ENCODE assay signal across 1 cellular context in the genomic region with DNA sequence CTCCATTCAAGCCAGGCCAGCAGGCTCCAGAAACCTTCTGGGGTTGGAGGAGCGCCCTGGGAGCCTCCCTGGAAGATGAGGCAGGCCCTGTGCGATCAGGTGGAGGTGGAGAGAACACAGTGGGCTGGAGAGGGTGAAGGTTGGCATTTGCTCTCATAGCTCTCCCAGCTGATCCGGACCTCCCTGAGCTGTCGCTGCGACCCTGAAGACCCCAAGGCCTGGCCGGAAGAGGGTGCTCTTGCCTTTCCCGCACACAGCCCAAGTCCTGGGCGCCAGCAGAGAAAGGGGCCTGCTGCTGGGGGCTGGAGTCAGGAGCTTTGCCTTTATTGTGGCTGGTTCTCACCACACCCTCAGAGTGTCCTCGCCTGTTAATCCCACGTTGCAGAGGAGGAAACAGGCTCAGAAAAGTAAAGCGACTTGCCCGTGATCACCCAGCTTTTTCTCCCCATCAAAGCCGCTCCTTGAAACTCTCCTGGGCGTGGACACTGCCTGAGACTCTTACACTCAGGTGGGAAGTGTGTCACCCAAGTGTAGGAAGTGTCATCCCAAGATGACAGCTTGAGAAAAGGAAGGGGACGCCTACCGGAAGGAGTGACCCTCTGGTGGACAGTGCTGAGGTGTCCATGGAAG.
A peak's percentile ranks its signal among the peaks of the same experiment; 100 is the strongest.
TF ChIP-seq lines count a peak whose summit lies in the region.

No MANE protein-coding gene starts in this region.

TF ChIP-seq in H1, 55 proteins besides CTCF, POLR2A, EP300 and RAD21:
- TF ChIP-seq GABPA (IDR thresholded peaks at IDR 0.05; ENCODE audit: borderline replicate concordance, insufficient read depth, low read length) (0 out of 2 replicates have a peak, but pooled peaks have one; percentile 69), SIN3A (conservative IDR thresholded peaks at IDR 0.05 in 1 of 2, IDR thresholded peaks at IDR 0.05 in 1 of 2; ENCODE audit: low read depth in 1 of 2, low read length in 2 of 2) (peak in 1 of 2 experiments; percentile 55; a peak in 1 of 4 replicates)
- TF ChIP-seq, protein P1, sequence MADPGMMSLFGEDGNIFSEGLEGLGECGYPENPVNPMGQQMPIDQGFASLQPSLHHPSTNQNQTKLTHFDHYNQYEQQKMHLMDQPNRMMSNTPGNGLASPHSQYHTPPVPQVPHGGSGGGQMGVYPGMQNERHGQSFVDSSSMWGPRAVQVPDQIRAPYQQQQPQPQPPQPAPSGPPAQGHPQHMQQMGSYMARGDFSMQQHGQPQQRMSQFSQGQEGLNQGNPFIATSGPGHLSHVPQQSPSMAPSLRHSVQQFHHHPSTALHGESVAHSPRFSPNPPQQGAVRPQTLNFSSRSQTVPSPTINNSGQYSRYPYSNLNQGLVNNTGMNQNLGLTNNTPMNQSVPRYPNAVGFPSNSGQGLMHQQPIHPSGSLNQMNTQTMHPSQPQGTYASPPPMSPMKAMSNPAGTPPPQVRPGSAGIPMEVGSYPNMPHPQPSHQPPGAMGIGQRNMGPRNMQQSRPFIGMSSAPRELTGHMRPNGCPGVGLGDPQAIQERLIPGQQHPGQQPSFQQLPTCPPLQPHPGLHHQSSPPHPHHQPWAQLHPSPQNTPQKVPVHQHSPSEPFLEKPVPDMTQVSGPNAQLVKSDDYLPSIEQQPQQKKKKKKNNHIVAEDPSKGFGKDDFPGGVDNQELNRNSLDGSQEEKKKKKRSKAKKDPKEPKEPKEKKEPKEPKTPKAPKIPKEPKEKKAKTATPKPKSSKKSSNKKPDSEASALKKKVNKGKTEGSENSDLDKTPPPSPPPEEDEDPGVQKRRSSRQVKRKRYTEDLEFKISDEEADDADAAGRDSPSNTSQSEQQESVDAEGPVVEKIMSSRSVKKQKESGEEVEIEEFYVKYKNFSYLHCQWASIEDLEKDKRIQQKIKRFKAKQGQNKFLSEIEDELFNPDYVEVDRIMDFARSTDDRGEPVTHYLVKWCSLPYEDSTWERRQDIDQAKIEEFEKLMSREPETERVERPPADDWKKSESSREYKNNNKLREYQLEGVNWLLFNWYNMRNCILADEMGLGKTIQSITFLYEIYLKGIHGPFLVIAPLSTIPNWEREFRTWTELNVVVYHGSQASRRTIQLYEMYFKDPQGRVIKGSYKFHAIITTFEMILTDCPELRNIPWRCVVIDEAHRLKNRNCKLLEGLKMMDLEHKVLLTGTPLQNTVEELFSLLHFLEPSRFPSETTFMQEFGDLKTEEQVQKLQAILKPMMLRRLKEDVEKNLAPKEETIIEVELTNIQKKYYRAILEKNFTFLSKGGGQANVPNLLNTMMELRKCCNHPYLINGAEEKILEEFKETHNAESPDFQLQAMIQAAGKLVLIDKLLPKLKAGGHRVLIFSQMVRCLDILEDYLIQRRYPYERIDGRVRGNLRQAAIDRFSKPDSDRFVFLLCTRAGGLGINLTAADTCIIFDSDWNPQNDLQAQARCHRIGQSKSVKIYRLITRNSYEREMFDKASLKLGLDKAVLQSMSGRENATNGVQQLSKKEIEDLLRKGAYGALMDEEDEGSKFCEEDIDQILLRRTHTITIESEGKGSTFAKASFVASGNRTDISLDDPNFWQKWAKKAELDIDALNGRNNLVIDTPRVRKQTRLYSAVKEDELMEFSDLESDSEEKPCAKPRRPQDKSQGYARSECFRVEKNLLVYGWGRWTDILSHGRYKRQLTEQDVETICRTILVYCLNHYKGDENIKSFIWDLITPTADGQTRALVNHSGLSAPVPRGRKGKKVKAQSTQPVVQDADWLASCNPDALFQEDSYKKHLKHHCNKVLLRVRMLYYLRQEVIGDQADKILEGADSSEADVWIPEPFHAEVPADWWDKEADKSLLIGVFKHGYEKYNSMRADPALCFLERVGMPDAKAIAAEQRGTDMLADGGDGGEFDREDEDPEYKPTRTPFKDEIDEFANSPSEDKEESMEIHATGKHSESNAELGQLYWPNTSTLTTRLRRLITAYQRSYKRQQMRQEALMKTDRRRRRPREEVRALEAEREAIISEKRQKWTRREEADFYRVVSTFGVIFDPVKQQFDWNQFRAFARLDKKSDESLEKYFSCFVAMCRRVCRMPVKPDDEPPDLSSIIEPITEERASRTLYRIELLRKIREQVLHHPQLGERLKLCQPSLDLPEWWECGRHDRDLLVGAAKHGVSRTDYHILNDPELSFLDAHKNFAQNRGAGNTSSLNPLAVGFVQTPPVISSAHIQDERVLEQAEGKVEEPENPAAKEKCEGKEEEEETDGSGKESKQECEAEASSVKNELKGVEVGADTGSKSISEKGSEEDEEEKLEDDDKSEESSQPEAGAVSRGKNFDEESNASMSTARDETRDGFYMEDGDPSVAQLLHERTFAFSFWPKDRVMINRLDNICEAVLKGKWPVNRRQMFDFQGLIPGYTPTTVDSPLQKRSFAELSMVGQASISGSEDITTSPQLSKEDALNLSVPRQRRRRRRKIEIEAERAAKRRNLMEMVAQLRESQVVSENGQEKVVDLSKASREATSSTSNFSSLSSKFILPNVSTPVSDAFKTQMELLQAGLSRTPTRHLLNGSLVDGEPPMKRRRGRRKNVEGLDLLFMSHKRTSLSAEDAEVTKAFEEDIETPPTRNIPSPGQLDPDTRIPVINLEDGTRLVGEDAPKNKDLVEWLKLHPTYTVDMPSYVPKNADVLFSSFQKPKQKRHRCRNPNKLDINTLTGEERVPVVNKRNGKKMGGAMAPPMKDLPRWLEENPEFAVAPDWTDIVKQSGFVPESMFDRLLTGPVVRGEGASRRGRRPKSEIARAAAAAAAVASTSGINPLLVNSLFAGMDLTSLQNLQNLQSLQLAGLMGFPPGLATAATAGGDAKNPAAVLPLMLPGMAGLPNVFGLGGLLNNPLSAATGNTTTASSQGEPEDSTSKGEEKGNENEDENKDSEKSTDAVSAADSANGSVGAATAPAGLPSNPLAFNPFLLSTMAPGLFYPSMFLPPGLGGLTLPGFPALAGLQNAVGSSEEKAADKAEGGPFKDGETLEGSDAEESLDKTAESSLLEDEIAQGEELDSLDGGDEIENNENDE (IDR thresholded peaks at IDR 0.05; ENCODE audit: insufficient replicate concordance, low read length): no peak
TF ChIP-seq in H1: peak in this region for 2.
